ENCODE assay signal across 1 cellular context in genomic region chr1:200892958-200893357, GRCh38.
TF ChIP-seq lines count a peak whose summit lies in the region.

No MANE protein-coding gene starts in this region.

TF ChIP-seq in H1, 55 proteins besides CTCF, POLR2A, EP300 and RAD21:
- TF ChIP-seq POU5F1 (IDR thresholded peaks at IDR 0.05; ENCODE audit: low read depth, low read length): no peak
- no peak for TF ChIP-seq KDM4A (IDR thresholded peaks at IDR 0.05; ENCODE audit: low read depth, low read length, severe bottlenecking)
- no peak for TF ChIP-seq SRF (IDR thresholded peaks at IDR 0.05; ENCODE audit: low read depth, low read length)
- TF ChIP-seq ZNF274 (IDR thresholded peaks at IDR 0.05; ENCODE audit: borderline replicate concordance, extremely low read depth, low read length): no peak
- no peak for TF ChIP-seq USF2 (IDR thresholded peaks at IDR 0.05; ENCODE audit: low read length)
- no peak for TF ChIP-seq TAF1 (IDR thresholded peaks at IDR 0.05; ENCODE audit: low read depth, low read length)
- no peak for TF ChIP-seq SAP30 (IDR thresholded peaks at IDR 0.05; ENCODE audit: insufficient read depth, insufficient replicate concordance, low read length)
- TF ChIP-seq RBBP5 (IDR thresholded peaks at IDR 0.05; ENCODE audit: borderline replicate concordance, low read depth, low read length): no peak
